9 cellular contexts compared by ENCODE assay signal in the genomic region with DNA sequence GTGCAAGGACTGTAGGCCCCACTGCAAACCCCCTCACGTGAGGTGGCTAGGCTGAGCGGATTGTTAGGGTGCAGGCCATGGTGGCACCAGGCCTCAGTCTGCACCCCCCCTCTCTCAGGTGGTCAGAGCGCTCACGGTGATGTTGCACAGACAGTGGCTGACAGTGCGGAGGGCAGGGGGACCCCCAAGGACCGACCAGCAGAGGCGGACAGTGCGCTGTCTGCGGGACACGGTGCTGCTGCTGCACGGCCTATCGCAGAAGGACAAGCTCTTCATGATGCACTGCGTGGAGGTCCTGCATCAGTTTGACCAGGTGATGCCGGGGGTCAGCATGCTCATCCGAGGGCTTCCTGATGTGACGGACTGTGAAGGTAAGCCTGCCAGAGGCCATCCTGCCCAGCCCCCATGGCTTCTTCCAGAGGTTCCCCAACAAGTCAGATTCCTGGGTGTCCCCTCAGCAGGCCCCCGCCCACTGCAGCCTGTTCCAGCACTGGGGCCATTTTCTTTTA. TPM values are rescaled to one million over a fixed set of nuclear protein-coding genes. Genes with fewer than 3 reads are reported as not detected.
DNase-seq lines count a peak whose midpoint lies in the region; ATAC-seq and TF ChIP-seq lines count a peak whose summit lies in the region.
"Had no signal": no experiment of that assay in that cellular context is flagged by ENCODE, and none has a peak within 500 bp of the region (broad histone marks: within the 10 kb centered on the region; RNA-seq: fewer than 3 reads in every experiment).

No MANE protein-coding gene starts in this region.

- TF ChIP-seq EP300 in esophagus muscularis mucosa (IDR thresholded peaks at IDR 0.05): no peak

- H3K36me3 ChIP-seq in BLaER1 (peaks cover 79% of the 10 kb centered on the region), Peyer's patch (peaks cover 0 to 42% (median 0%) of the 10 kb centered on the region in 3 donors), esophagus muscularis mucosa (peaks cover 27 to 66% (median 57%) of the 10 kb centered on the region in 4 donors), parathyroid adenoma (ENCODE audit: control insufficient read depth, insufficient read depth, low read length) (no peaks in the 10 kb centered on the region), MM.1S (replicated peaks; ENCODE audit: insufficient read depth, low read length) (peaks cover 4% of the 10 kb centered on the region; the same call in 1 of the 2 replicates)

- POLR2A ChIA-PET in GM10248 (lab: Yijun Ruan, JAX): interaction anchor here (1.3 kb wide), 1 partner anchor 18 kb away, joined by 3 read pairs; the partner anchor contains the start of gene ATRIP

- CTCF ChIA-PET in GM10248 (lab: Yijun Ruan, JAX) (interaction anchor here (0.8 to 4.5 kb wide), 6 partner anchors 10 to 94 kb away, joined by 3 to 17 read pairs (median 5); no protein-coding TSS in a partner anchor), Calu3 (lab: Charles Lee) (interaction anchor here (1.4 to 1.6 kb wide), 2 partner anchors 43 to 85 kb away, joined by 5 to 6 read pairs; no protein-coding TSS in a partner anchor)

- no peaks in the 10 kb centered on the region for H3K9me3 Mint-ChIP-seq in Calu3 (ENCODE audit: low read depth, unreplicated experiment)

- H3K27me3 Mint-ChIP-seq in Calu3 (ENCODE audit: unreplicated experiment): no peaks in the 10 kb centered on the region

- intact Hi-C loops in esophagus muscularis mucosa (cut with DNase I) (loop anchor here (1.0 kb wide), 2 partner anchors 41 to 84 kb away; no protein-coding TSS in a partner anchor), Calu3 (cut with micrococcal nuclease; ENCODE audit: unreplicated experiment) (loop anchor here (1.0 kb wide), 2 partner anchors 43 to 84 kb away; no protein-coding TSS in a partner anchor)

- H3K27me3 ChIP-seq in BLaER1 (no peaks in the 10 kb centered on the region), Peyer's patch (no peaks in the 10 kb centered on the region), esophagus muscularis mucosa (no peaks in the 10 kb centered on the region), parathyroid adenoma (ENCODE audit: control insufficient read depth, insufficient read depth, low read length) (no peaks in the 10 kb centered on the region), MM.1S (replicated peaks; ENCODE audit: insufficient read depth, low read length) (no peaks in the 10 kb centered on the region)

- peak overlapping the region; percentile 84 for H2AFZ ChIP-seq in parathyroid adenoma
- H2AFZ ChIP-seq in MM.1S (ENCODE audit: low read length): no peak overlapping the region

- no peaks in the 10 kb centered on the region for H3K9me2 ChIP-seq in MM.1S (replicated peaks; ENCODE audit: insufficient read depth, low read length)

- H3K9me3 ChIP-seq in BLaER1: no peaks in the 10 kb centered on the region
- no peaks in the 10 kb centered on the region for H3K9me3 ChIP-seq in Peyer's patch
- H3K9me3 ChIP-seq in esophagus muscularis mucosa: no peaks in the 10 kb centered on the region
- no peaks in the 10 kb centered on the region for H3K9me3 ChIP-seq in parathyroid adenoma (ENCODE audit: control insufficient read depth, low read length)
- H3K9me3 ChIP-seq in MM.1S (replicated peaks; ENCODE audit: insufficient read depth, low read length): no peaks in the 10 kb centered on the region

- H3K4me2 ChIP-seq in BLaER1 (no peak overlapping the region), parathyroid adenoma (ENCODE audit: low read length) (peak overlapping the region; percentile 37), MM.1S (ENCODE audit: low read depth, low read length) (no peak overlapping the region)

- WGBS in esophagus muscularis mucosa: 87% methylated on average over 8 of the region's 17 CpGs

- H3K4me3 Mint-ChIP-seq in Calu3 (ENCODE audit: low read depth, unreplicated experiment): no peak overlapping the region

- H3K27ac Mint-ChIP-seq in Calu3 (ENCODE audit: unreplicated experiment): no peak overlapping the region

- peak in 1 of 3 donors; percentile 55 for DNase-seq in Peyer's patch
- DNase-seq in esophagus muscularis mucosa (ENCODE audit: extremely low spot score): no peak
- DNase-seq in GM10248 (ENCODE audit: extremely low spot score): no peak
- no peak for DNase-seq in Calu3
- no peak for DNase-seq in MM.1S
- DNase-seq: T-helper 9 cell had no signal

- peaks cover 11% of the 10 kb centered on the region for H3K79me2 ChIP-seq in parathyroid adenoma
- peaks cover 37% of the 10 kb centered on the region for H3K79me2 ChIP-seq in MM.1S (ENCODE audit: low read length)

- H3K27ac ChIP-seq in BLaER1: peak overlapping the region; percentile 75; the same call in 1 of the 2 replicates
- peak overlapping the region; percentile 93 to 100 (median 97) for H3K27ac ChIP-seq in Peyer's patch
- peak overlapping the region; percentile 96 to 100 (median 98) for H3K27ac ChIP-seq in esophagus muscularis mucosa (replicated peaks in 1 of 4)
- H3K27ac ChIP-seq in parathyroid adenoma: peak overlapping the region; percentile 100
- no peak overlapping the region for H3K27ac ChIP-seq in MM.1S (ENCODE audit: low read length)

- TF ChIP-seq POLR2A in Peyer's patch (IDR thresholded peaks at IDR 0.05) (no peak), esophagus muscularis mucosa (IDR thresholded peaks at IDR 0.05; ENCODE audit: low read depth) (no peak)

- peaks cover 32% of the 10 kb centered on the region for H4K20me1 ChIP-seq in BLaER1
- H4K20me1 ChIP-seq in MM.1S (ENCODE audit: insufficient read depth, low read length): no peaks in the 10 kb centered on the region

- peaks cover 52% of the 10 kb centered on the region for H3K4me1 ChIP-seq in BLaER1
- H3K4me1 ChIP-seq in Peyer's patch: peaks cover 0 to 44% (median 22%) of the 10 kb centered on the region in 4 donors
- peaks cover 52 to 55% (median 53%) of the 10 kb centered on the region in 4 donors for H3K4me1 ChIP-seq in esophagus muscularis mucosa
- H3K4me1 ChIP-seq in parathyroid adenoma: peaks cover 13% of the 10 kb centered on the region
- peaks cover 21% of the 10 kb centered on the region for H3K4me1 ChIP-seq in MM.1S (ENCODE audit: low read length)

- no peak overlapping the region for H3K4me3 ChIP-seq in BLaER1
- no peak overlapping the region for H3K4me3 ChIP-seq in Peyer's patch
- H3K4me3 ChIP-seq in esophagus muscularis mucosa: no peak overlapping the region
- H3K4me3 ChIP-seq in parathyroid adenoma (ENCODE audit: low read depth, low read length): peak overlapping the region; percentile 64
- H3K4me3 ChIP-seq in MM.1S (ENCODE audit: low read length): no peak overlapping the region

- peaks cover 40% of the 10 kb centered on the region for H3K36me3 Mint-ChIP-seq in Calu3 (ENCODE audit: insufficient read depth, unreplicated experiment)

- peaks cover 18% of the 10 kb centered on the region for H3K4me1 Mint-ChIP-seq in Calu3 (ENCODE audit: low read depth, unreplicated experiment)

- no peak for TF ChIP-seq CTCF in Peyer's patch (IDR thresholded peaks at IDR 0.05)
- TF ChIP-seq CTCF in esophagus muscularis mucosa (IDR thresholded peaks at IDR 0.05): no peak
- no peak for TF ChIP-seq CTCF in parathyroid adenoma (IDR thresholded peaks at IDR 0.05)
- TF ChIP-seq CTCF in GM10248 (IDR thresholded peaks at IDR 0.05; ENCODE audit: control extremely low read depth, extremely low read depth, low read depth, missing control alignments): no peak
- no peak for TF ChIP-seq CTCF in Calu3 (IDR thresholded peaks at IDR 0.05; ENCODE audit: unreplicated experiment)
- no peak for TF ChIP-seq CTCF in MM.1S (IDR thresholded peaks at IDR 0.05; ENCODE audit: low read length)

- H3F3A ChIP-seq in MM.1S (ENCODE audit: insufficient read depth, low read length): peaks cover 2% of the 10 kb centered on the region; the same call in 1 of the 2 replicates

- H3K9ac ChIP-seq in BLaER1 (no peak overlapping the region), parathyroid adenoma (no peak overlapping the region), MM.1S (ENCODE audit: low read length) (no peak overlapping the region)

- no peak for ATAC-seq in GM18873 (IDR thresholded peaks at IDR 0.05; ENCODE audit: low FRiP score, unreplicated experiment)

- no TSS peak for BruUV-seq in Calu3 (replicated peaks; lab: Mats Ljungman, UMichigan)

RNA-seq across cellular contexts. Expression of gene ATRIP, which starts 18.2 kb away (rescaled TPM):
- 10 to 100 TPM in 1 of 4 donors, 1 to 10 TPM in 3; 2.6 to 13.2 (median 6.0) TPM for total RNA-seq in Peyer's patch
- total RNA-seq in esophagus muscularis mucosa: 1 to 10 TPM; 4.2 to 8.5 (median 5.3) TPM
- 12.5 and 13.7 TPM in 2 replicates for total RNA-seq in Calu3 (2022)

RNA-seq across cellular contexts. Expression of gene TMA7, which starts 24.7 kb away (rescaled TPM):
- total RNA-seq in Peyer's patch: 100 to 1,000 TPM; 142 to 246 (median 153) TPM
- total RNA-seq in esophagus muscularis mucosa: 100 to 1,000 TPM; 167 to 270 (median 205) TPM
- 139 and 171 TPM in 2 replicates for total RNA-seq in Calu3 (2022)

RNA-seq across cellular contexts. Expression of gene CCDC51, which starts 24.8 kb away (rescaled TPM):
- total RNA-seq in Peyer's patch: 10 to 100 TPM in 1 of 4 donors, 1 to 10 TPM in 3; 7.4 to 13.1 (median 9.1) TPM
- total RNA-seq in esophagus muscularis mucosa: 10 to 100 TPM; 15.6 to 26.6 (median 23.0) TPM
- 18.9 and 19.9 TPM in 2 replicates for total RNA-seq in Calu3 (2022)

RNA-seq across cellular contexts. Expression of gene PLXNB1, which starts 34.9 kb away (rescaled TPM):
- 100 to 1,000 TPM; 150 to 455 (median 312) TPM for total RNA-seq in Peyer's patch
- total RNA-seq in esophagus muscularis mucosa: 100 to 1,000 TPM; 120 to 200 (median 152) TPM
- total RNA-seq in Calu3 (2022): 174 and 175 TPM in 2 replicates

RNA-seq across cellular contexts. Expression of gene SHISA5, which starts 39.2 kb away (rescaled TPM):
- 100 to 1,000 TPM in 3 of 4 donors, 10 to 100 TPM in 1; 60.2 to 149 (median 110) TPM for total RNA-seq in Peyer's patch
- total RNA-seq in esophagus muscularis mucosa: 100 to 1,000 TPM; 101 to 158 (median 148) TPM
- total RNA-seq in Calu3 (2022): 192 and 287 TPM in 2 replicates
